8 cellular contexts compared by ENCODE assay signal in the genomic region with DNA sequence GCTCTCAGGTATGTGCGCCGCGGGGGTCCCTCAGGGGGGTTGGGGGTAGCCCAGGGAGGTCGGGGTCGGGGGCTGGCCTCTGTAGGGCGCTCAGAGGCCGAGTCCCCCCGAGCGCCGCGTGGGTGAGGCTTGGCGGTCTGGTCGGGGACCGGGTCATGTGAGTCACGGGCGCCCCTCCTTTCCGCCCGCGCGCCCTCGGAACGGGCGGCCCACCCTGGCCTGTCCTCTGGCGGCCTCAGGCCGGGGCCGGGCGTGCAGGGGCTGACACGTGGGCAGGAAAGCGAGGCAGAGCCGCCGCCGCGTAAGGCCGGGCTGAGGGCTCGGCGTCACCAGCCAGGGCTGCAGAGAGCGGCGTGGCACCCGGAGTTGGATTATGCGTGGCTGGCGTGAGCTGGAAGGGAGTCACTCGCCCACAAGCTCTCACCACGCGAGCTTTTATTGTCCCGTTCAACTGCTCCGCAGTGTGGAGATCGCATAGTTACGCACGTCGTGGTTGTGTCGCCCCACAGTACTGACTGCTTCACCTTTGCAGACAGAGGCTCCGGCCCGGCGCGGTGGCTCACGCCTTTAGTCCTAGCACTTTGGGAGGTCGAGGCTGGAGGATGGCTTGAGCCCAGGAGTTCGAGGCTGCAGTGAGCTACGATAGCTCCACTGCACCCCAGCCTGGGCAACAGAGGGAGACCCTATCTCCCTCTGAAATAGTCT. TPM values are rescaled to one million over a fixed set of nuclear protein-coding genes. Genes with fewer than 3 reads are reported as not detected.
A peak's percentile ranks its signal among the peaks of the same experiment; 100 is the strongest.
DNase-seq lines count a peak whose midpoint lies in the region; ATAC-seq lines count a peak whose summit lies in the region.

No MANE protein-coding gene starts in this region.

- CTCF ChIA-PET in activated CD4-positive, alpha-beta memory T cell treated with anti-CD3 and anti-CD28 coated beads, Interleukin-2, amount 10 ng/mL, durations not matched to agents 7 days and 5 days (lab: Charles Lee): interaction anchor here (0.6 to 1.4 kb wide), 5 partner anchors 11 to 125 kb away, joined by 3 to 5 read pairs (median 4); no protein-coding TSS in a partner anchor

- peak overlapping the region; percentile 85 for H3K4me3 Mint-ChIP-seq in activated CD4-positive, alpha-beta memory T cell treated with anti-CD3 and anti-CD28 coated beads, Interleukin-2, amount 10 ng/mL, durations not matched to agents 7 days and 5 days

- no peaks in the 10 kb centered on the region for H3K27me3 Mint-ChIP-seq in activated CD4-positive, alpha-beta memory T cell treated with anti-CD3 and anti-CD28 coated beads, Interleukin-2, amount 10 ng/mL, durations not matched to agents 7 days and 5 days

- POLR2A ChIA-PET in activated CD4-positive, alpha-beta memory T cell treated with anti-CD3 and anti-CD28 coated beads, Interleukin-2, amount 10 ng/mL, durations not matched to agents 7 days and 5 days (lab: Charles Lee): interaction anchor here (0.9 to 4.9 kb wide), 13 partner anchors 9 to 768 kb away, joined by 3 to 46 read pairs (median 5); no protein-coding TSS in a partner anchor

- H3K9me3 Mint-ChIP-seq in activated CD4-positive, alpha-beta memory T cell treated with anti-CD3 and anti-CD28 coated beads, Interleukin-2, amount 10 ng/mL, durations not matched to agents 7 days and 5 days: no peaks in the 10 kb centered on the region

- H3K4me1 Mint-ChIP-seq in activated CD4-positive, alpha-beta memory T cell treated with anti-CD3 and anti-CD28 coated beads, Interleukin-2, amount 10 ng/mL, durations not matched to agents 7 days and 5 days: peaks cover 42% of the 10 kb centered on the region

- DNase-seq in NK-92 treated with Interleukin-12 subunit alpha and Interleukin-12 subunit beta, amount 100 ng/mL, for 24 hours (lab: John Stamatoyannopoulos, UW): peak; percentile 89
- DNase-seq in NK-92 (lab: John Stamatoyannopoulos, UW; ENCODE audit: unreplicated experiment) (no peak), NCI-H446 treated with DMSO at 0.1 percent for 48 hours (lab: John Stamatoyannopoulos, UW) (peak; percentile 27), ecto neural progenitor cell (ENCODE audit: low spot score) (peak; percentile 86), lung microvascular endothelial cell (ENCODE audit: low read depth in 2 of 2) (peak; percentile 91)
- DNase-seq in activated CD4-positive, alpha-beta memory T cell treated with anti-CD3 and anti-CD28 coated beads, Interleukin-2, amount 10 ng/mL, durations not matched to agents 7 days and 5 days: peak; percentile 83
- peak; percentile 59 for DNase-seq in stimulated activated CD8-positive, alpha-beta memory T cell treated with anti-CD3 and anti-CD28 coated beads, Interleukin-12 subunit alpha, Interleukin-12 subunit beta, amount 100 ng/mL, for 1 hour (ENCODE audit: low read depth)

- peak; percentile 68 for ATAC-seq in HG02885 (IDR thresholded peaks at IDR 0.05; ENCODE audit: poor library complexity, unreplicated experiment)

- H3K27ac Mint-ChIP-seq in activated CD4-positive, alpha-beta memory T cell treated with anti-CD3 and anti-CD28 coated beads, Interleukin-2, amount 10 ng/mL, durations not matched to agents 7 days and 5 days: peak overlapping the region; percentile 88

- peaks cover 46% of the 10 kb centered on the region for H3K36me3 Mint-ChIP-seq in activated CD4-positive, alpha-beta memory T cell treated with anti-CD3 and anti-CD28 coated beads, Interleukin-2, amount 10 ng/mL, durations not matched to agents 7 days and 5 days (ENCODE audit: low read depth)

RNA-seq across cellular contexts. Expression of gene SHLD2, which starts 0.4 kb away (rescaled TPM):
- total RNA-seq in activated CD4-positive, alpha-beta memory T cell treated with anti-CD3 and anti-CD28 coated beads, Interleukin-2, amount 10 ng/mL, durations not matched to agents 7 days and 5 days: 10 to 100 TPM; 31.0 to 31.4 TPM
- 14.6 and 19.2 TPM in 2 replicates for total RNA-seq in lung microvascular endothelial cell

RNA-seq across cellular contexts. Expression of gene GLUD1, which starts 0.8 kb away (rescaled TPM):
- 100 to 1,000 TPM; 111 to 121 TPM for total RNA-seq in activated CD4-positive, alpha-beta memory T cell treated with anti-CD3 and anti-CD28 coated beads, Interleukin-2, amount 10 ng/mL, durations not matched to agents 7 days and 5 days
- total RNA-seq in lung microvascular endothelial cell: 141 and 146 TPM in 2 replicates
